Comparison of ENCODE assay signal across 8 cellular contexts in genomic region chr3:183634707-183635106, GRCh38. TPM values are rescaled to one million over a fixed set of nuclear protein-coding genes. Genes with fewer than 3 reads are reported as not detected.
DNase-seq lines count a peak whose midpoint lies in the region; ATAC-seq and TF ChIP-seq lines count a peak whose summit lies in the region.

No MANE protein-coding gene starts in this region.

- H3K18ac ChIP-seq in mesenchymal stem cell (ENCODE audit: low read depth in 1 of 2, low read length in 2 of 2), result peak overlapping the region; percentile 37 to 89

- peak overlapping the region; percentile 94 for H4K8ac ChIP-seq in mesenchymal stem cell (ENCODE audit: low read length)

- peak overlapping the region; percentile 94 to 95 for H3K4me3 Mint-ChIP-seq in activated T-cell treated with anti-CD3 and anti-CD28 coated beads, Interleukin-2, amount 50 U/mL, for 72 hours

- H3K4me1 Mint-ChIP-seq in activated T-cell treated with anti-CD3 and anti-CD28 coated beads, Interleukin-2, amount 50 U/mL, for 72 hours (ENCODE audit: low read depth), result peaks cover 43% of the 10 kb centered on the region

- peak in 1 of 2 donors; percentile 13 for DNase-seq in activated T-cell treated with anti-CD3 and anti-CD28 coated beads, Interleukin-2, amount 50 U/mL, for 72 hours
- DNase-seq in activated T-cell treated with anti-CD3 and anti-CD28 coated beads, Interleukin-2, amount 50 U/mL, for 48 hours, result no peak
- DNase-seq in mesenchymal stem cell (no peak), tibial artery (no peak), NCI-H146 (lab: John Stamatoyannopoulos, UW) (no peak), epidermal melanocyte (ENCODE audit: insufficient read length, low spot score) (no peak)

- H3K36me3 ChIP-seq in mesenchymal stem cell (ENCODE audit: control insufficient read depth in 1 of 2, insufficient read depth in 2 of 2, low read depth in 1 of 2, low read length in 2 of 2), result peaks cover 0 to 3% of the 10 kb centered on the region in 2 experiments
- no peaks in the 10 kb centered on the region for H3K36me3 ChIP-seq in tibial artery

- H3K36me3 Mint-ChIP-seq in activated T-cell treated with anti-CD3 and anti-CD28 coated beads, Interleukin-2, amount 50 U/mL, for 72 hours (ENCODE audit: insufficient read depth in 2 of 2), result peaks cover 0 to 1% of the 10 kb centered on the region in 2 donors

- H2BK15ac ChIP-seq in mesenchymal stem cell (ENCODE audit: low read depth, poor library complexity, severe bottlenecking), result no peak overlapping the region

- TF ChIP-seq CTCF in tibial artery (IDR thresholded peaks at IDR 0.05), result no peak

- H3K27ac Mint-ChIP-seq in activated T-cell treated with anti-CD3 and anti-CD28 coated beads, Interleukin-2, amount 50 U/mL, for 72 hours, result peak overlapping the region; percentile 88

- H3K27ac ChIP-seq in angular gyrus (ENCODE audit: low read depth, low read length) (peak overlapping the region; percentile 93), mesenchymal stem cell (ENCODE audit: low read length, poor library complexity, severe bottlenecking) (no peak overlapping the region), tibial artery (peak overlapping the region; percentile 97 to 99)

- H2AK5ac ChIP-seq in mesenchymal stem cell (ENCODE audit: low read length, severe bottlenecking), result no peak overlapping the region

- 90% methylated on average over 16 of the region's 16 CpGs for WGBS in mesenchymal stem cell

- no peak overlapping the region for H3K14ac ChIP-seq in mesenchymal stem cell (ENCODE audit: low read length in 2 of 2)

- no peak overlapping the region for H2BK120ac ChIP-seq in mesenchymal stem cell (ENCODE audit: low read depth, low read length)

- intact Hi-C loops in tibial artery (cut with DNase I; ENCODE audit: low total_unique reads), result loop anchor here (5.0 kb wide), 2 partner anchors 63 to 537 kb away; partner anchors contain the start of genes MCCC1 and YEATS2

- ATAC-seq in activated T-cell treated with anti-CD3 and anti-CD28 coated beads, Interleukin-2, amount 50 U/mL, for 72 hours (replicated peaks in 1 of 2), result no peak
- ATAC-seq in HG02840 (IDR thresholded peaks at IDR 0.05; ENCODE audit: low FRiP score, unreplicated experiment), result no peak

- H2AFZ ChIP-seq in mesenchymal stem cell (ENCODE audit: low read depth, low read length), result peak overlapping the region; percentile 18

- no peaks in the 10 kb centered on the region for H3K9me3 Mint-ChIP-seq in activated T-cell treated with anti-CD3 and anti-CD28 coated beads, Interleukin-2, amount 50 U/mL, for 72 hours

- H4K91ac ChIP-seq in mesenchymal stem cell (ENCODE audit: low read length), result no peak overlapping the region

- H3K4ac ChIP-seq in mesenchymal stem cell (ENCODE audit: low read depth in 1 of 2, low read length in 2 of 2), result peak overlapping the region in 1 of 2 experiments; percentile 69

- peak overlapping the region in 1 of 2 experiments; percentile 52 for H3K23ac ChIP-seq in mesenchymal stem cell (ENCODE audit: low read length in 2 of 2)

- H3K27me3 ChIP-seq in mesenchymal stem cell (ENCODE audit: control insufficient read depth in 1 of 2, insufficient read depth in 1 of 2, low read length in 2 of 2), result no peaks in the 10 kb centered on the region
- H3K27me3 ChIP-seq in tibial artery, result no peaks in the 10 kb centered on the region

- peaks cover 6% of the 10 kb centered on the region for H3K79me1 ChIP-seq in mesenchymal stem cell (replicated peaks; ENCODE audit: low read length, poor library complexity, severe bottlenecking)

- H3K9me3 ChIP-seq in mesenchymal stem cell (ENCODE audit: control insufficient read depth, low read length) (no peaks in the 10 kb centered on the region), tibial artery (no peaks in the 10 kb centered on the region)

- H3K9ac ChIP-seq in mesenchymal stem cell (ENCODE audit: low read length), result peak overlapping the region; percentile 94

- H3K4me1 ChIP-seq in mesenchymal stem cell (ENCODE audit: control insufficient read depth, insufficient read depth, low read depth, low read length) (peaks cover 2% of the 10 kb centered on the region), tibial artery (peaks cover 0 to 29% (median 12%) of the 10 kb centered on the region in 4 donors)

- H3K27me3 Mint-ChIP-seq in activated T-cell treated with anti-CD3 and anti-CD28 coated beads, Interleukin-2, amount 50 U/mL, for 72 hours (ENCODE audit: low read depth), result no peaks in the 10 kb centered on the region

- H2BK12ac ChIP-seq in mesenchymal stem cell (ENCODE audit: low read length in 2 of 2), result no peak overlapping the region

- peak overlapping the region; percentile 90 for H3K4me2 ChIP-seq in mesenchymal stem cell (ENCODE audit: low read length, poor library complexity, severe bottlenecking)

- H3K4me3 ChIP-seq in mesenchymal stem cell (ENCODE audit: insufficient read depth in 1 of 2, low read depth in 1 of 2, low read length in 2 of 2) (peak overlapping the region in 1 of 2 experiments; percentile 91), tibial artery (peak overlapping the region; percentile 90 to 91)

- no peak overlapping the region for H2BK5ac ChIP-seq in mesenchymal stem cell (ENCODE audit: low read depth, low read length, poor library complexity, severe bottlenecking)

RNA-seq across cellular contexts. Expression of gene KLHL24, which starts 0.7 kb away (rescaled TPM):
- 10 to 100 TPM; 42.2 to 42.8 TPM for total RNA-seq in activated T-cell treated with anti-CD3 and anti-CD28 coated beads, Interleukin-2, amount 50 U/mL, for 72 hours
- polyA plus RNA-seq in mesenchymal stem cell (2013, experiment 1 of 2), result 27.0 TPM
- 24.3 TPM for polyA plus RNA-seq in mesenchymal stem cell (2013, experiment 2 of 2)
